ENCODE assay signal across 8 cellular contexts in the genomic region with DNA sequence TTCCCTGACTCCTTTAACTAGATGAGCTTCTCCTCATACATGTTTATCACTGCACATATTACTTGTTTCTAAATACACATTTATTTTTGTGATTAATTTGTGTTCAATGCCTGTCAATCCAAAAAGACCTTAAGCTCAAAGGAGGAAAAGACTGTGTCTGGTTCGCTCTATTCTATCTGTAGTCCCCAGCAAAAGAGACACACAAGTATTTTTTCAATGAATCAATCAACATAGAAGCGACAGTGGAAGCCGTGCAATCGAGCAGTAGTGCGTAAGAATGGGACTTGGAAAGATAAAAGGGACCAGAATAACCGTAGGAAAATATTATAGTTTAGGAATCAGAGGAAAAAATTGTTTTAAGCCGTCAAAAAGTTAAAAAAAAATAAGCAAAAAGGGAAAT. TPM values are rescaled to one million over a fixed set of nuclear protein-coding genes. Genes with fewer than 3 reads are reported as not detected.
DNase-seq lines count a peak whose midpoint lies in the region; ATAC-seq and TF ChIP-seq lines count a peak whose summit lies in the region.
"Had no signal": no experiment of that assay in that cellular context is flagged by ENCODE, and none has a peak within 500 bp of the region (broad histone marks: within the 10 kb centered on the region; RNA-seq: fewer than 3 reads in every experiment).

No MANE protein-coding gene starts in this region.

- peaks cover 1% of the 10 kb centered on the region; the same call in 1 of the 2 replicates for H3K36me3 ChIP-seq in H7 (replicated peaks; ENCODE audit: control insufficient read depth, insufficient read depth, low read length)
- H3K36me3 ChIP-seq in SJCRH30: peaks cover 17% of the 10 kb centered on the region
- no peaks in the 10 kb centered on the region for H3K36me3 ChIP-seq in skeletal muscle satellite cell (ENCODE audit: insufficient read depth, low read length)

- H3K4me2 ChIP-seq in skeletal muscle satellite cell (ENCODE audit: low read length): peak overlapping the region; percentile 95

- H3K4me1 ChIP-seq in SJCRH30: peaks cover 9% of the 10 kb centered on the region; the same call in 1 of the 2 replicates
- peaks cover 23% of the 10 kb centered on the region for H3K4me1 ChIP-seq in skeletal muscle satellite cell (ENCODE audit: control insufficient read depth, insufficient read depth, low read length)

- H3K4me3 ChIP-seq in H7 (ENCODE audit: insufficient read depth, low read depth, low read length) (peak overlapping the region; percentile 88), SJCRH30 (peak overlapping the region; percentile 74), fibroblast of mammary gland (ENCODE audit: control insufficient read depth, low read depth, low read length) (peak overlapping the region; percentile 63), skeletal muscle satellite cell (ENCODE audit: low read length) (peak overlapping the region; percentile 96)

- peak overlapping the region; percentile 92; the same call in 1 of the 2 replicates for H3K27ac ChIP-seq in SJCRH30

- H3K27me3 ChIP-seq in H7 (ENCODE audit: control insufficient read depth, insufficient read depth, low read length) (no peaks in the 10 kb centered on the region), SJCRH30 (no peaks in the 10 kb centered on the region), skeletal muscle satellite cell (ENCODE audit: control insufficient read depth, insufficient read depth, low read length) (no peaks in the 10 kb centered on the region)

- peak overlapping the region; percentile 92 for H3K9ac ChIP-seq in skeletal muscle satellite cell (ENCODE audit: low read depth, low read length)

- TF ChIP-seq CTCF in fibroblast of mammary gland (conservative IDR thresholded peaks at IDR 0.05; ENCODE audit: control insufficient read depth, insufficient read depth, low read depth, low read length): no peak

- no peak for ATAC-seq in GM18519 (IDR thresholded peaks at IDR 0.05; ENCODE audit: low FRiP score, unreplicated experiment)

- H3K9me3 ChIP-seq in SJCRH30 (replicated peaks) (no peaks in the 10 kb centered on the region), skeletal muscle satellite cell (replicated peaks; ENCODE audit: low read length) (no peaks in the 10 kb centered on the region)

- no peak for DNase-seq in H7
- no peak for DNase-seq in SJCRH30
- DNase-seq in fibroblast of mammary gland (ENCODE audit: low read depth): no peak
- no peak for DNase-seq in NCI-H1105 (lab: John Stamatoyannopoulos, UW)
- no peak for DNase-seq in activated effector memory CD4-positive, alpha-beta T cell treated with anti-CD3 and anti-CD28 coated beads, Interleukin-2, amount 50 U/mL, for 16 hours
- DNase-seq: islet precursor cell had no signal

RNA-seq across cellular contexts. Expression of a gene that starts 1.0 kb away (rescaled TPM):
- total RNA-seq in H7 (2014; rRNA removed; shearing (Covaris generic)): 39.4 and 70.4 TPM in 2 replicates
- 42.4 and 45.3 TPM in 2 replicates for total RNA-seq in SJCRH30 (2014; rRNA removed; shearing (Covaris generic))
- total RNA-seq in skeletal muscle satellite cell (2012; rRNA removed): 12.4 and 14.9 TPM in 2 replicates

RNA-seq across cellular contexts. Expression of a gene that starts 1.1 kb away (rescaled TPM):
- 7.7 and 9.8 TPM in 2 replicates for total RNA-seq in H7 (2014; rRNA removed; shearing (Covaris generic))
- total RNA-seq in SJCRH30 (2014; rRNA removed; shearing (Covaris generic)): 27.7 and 33.0 TPM in 2 replicates
- total RNA-seq in skeletal muscle satellite cell (2012; rRNA removed): 15.5 and 15.7 TPM in 2 replicates

RNA-seq across cellular contexts. Expression of a gene that starts 25.5 kb away (rescaled TPM):
- total RNA-seq in H7 (2014; rRNA removed; shearing (Covaris generic)): 45.7 and 51.0 TPM in 2 replicates
- 66.5 and 76.2 TPM in 2 replicates for total RNA-seq in SJCRH30 (2014; rRNA removed; shearing (Covaris generic))
- 43.5 and 44.6 TPM in 2 replicates for total RNA-seq in skeletal muscle satellite cell (2012; rRNA removed)
